In the genomic region with DNA sequence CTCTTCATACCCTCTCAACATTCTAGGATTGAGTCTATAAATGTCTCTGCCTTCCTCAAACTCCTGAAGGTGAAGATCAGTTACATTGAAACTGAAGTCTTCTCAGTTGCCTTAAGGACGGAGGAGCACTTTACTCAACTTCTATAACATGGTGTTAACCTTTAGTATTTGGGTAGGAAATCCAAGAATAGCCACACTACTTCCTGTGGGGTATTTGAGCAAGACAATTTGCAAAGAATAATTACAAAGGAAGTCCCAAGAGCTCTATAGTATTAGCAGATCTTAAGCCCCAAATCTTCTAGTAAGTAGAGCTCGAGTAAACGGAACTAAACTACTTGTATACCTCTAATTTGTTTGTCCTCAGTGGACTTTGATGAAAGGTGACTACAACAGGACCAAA, we compare ENCODE assay signal across 16 cellular contexts.
A peak's percentile ranks its signal among the peaks of the same experiment; 100 is the strongest.
DNase-seq lines count a peak whose midpoint lies in the region; ATAC-seq, FAIRE-seq and TF ChIP-seq lines count a peak whose summit lies in the region.
"Had no signal": no experiment of that assay in that cellular context is flagged by ENCODE, and none has a peak within 500 bp of the region (broad histone marks: within the 10 kb centered on the region; RNA-seq: fewer than 3 reads in every experiment).

No MANE protein-coding gene starts in this region.

- peak; percentile 62 for FAIRE-seq in GM12891 (lab: Jason Lieb, UNC)

- WGBS in adrenal gland, 4 donors, result 75 to 88% (median 80%) methylated on average over 3 of the region's 3 CpGs

- no peaks in the 10 kb centered on the region for H3K27me3 ChIP-seq in adrenal gland
- H3K27me3 ChIP-seq: left lung had no signal

- peaks cover 0 to 4% (median 0%) of the 10 kb centered on the region in 3 donors for H3K9me3 Mint-ChIP-seq in IgD-negative memory B cell
- H3K9me3 Mint-ChIP-seq: H9 had no signal

- peak overlapping the region; percentile 11 to 96 (median 45) for H3K4me3 Mint-ChIP-seq in IgD-negative memory B cell
- H3K4me3 Mint-ChIP-seq: H9 had no signal

- H3K4me1 Mint-ChIP-seq in IgD-negative memory B cell, result peaks cover 33 to 47% (median 36%) of the 10 kb centered on the region in 3 donors
- H3K4me1 Mint-ChIP-seq: H9 had no signal

- H3K9me3 ChIP-seq in adrenal gland (replicated peaks in 1 of 3), result no peaks in the 10 kb centered on the region
- H3K9me3 ChIP-seq: left lung had no signal

- no peak for TF ChIP-seq CTCF in adrenal gland (IDR thresholded peaks at IDR 0.05)

- peak; percentile 70 for ATAC-seq in GM19397 (IDR thresholded peaks at IDR 0.05; ENCODE audit: unreplicated experiment)
- ATAC-seq: left lung had no signal

- no peak for DNase-seq in GM12891 (ENCODE audit: insufficient read length, low spot score)
- peak; percentile 43 for DNase-seq in germinal center (ENCODE audit: low spot score)
- no peak for DNase-seq in activated gamma-delta T cell treated with Interleukin-2 at 50 U/mL for 16 hours
- no peak for DNase-seq in NCI-H2107 treated with DMSO at 0.1 percent for 48 hours (lab: John Stamatoyannopoulos, UW; ENCODE audit: unreplicated experiment)
- no peak for DNase-seq in adrenal gland
- no peak for DNase-seq in SW480 (ENCODE audit: low spot score)
- DNase-seq: activated CD4-positive, alpha-beta T cell treated with anti-CD3 and anti-CD28 coated beads, Interleukin-2, amount 50 U/mL, for 1 hour; aorta; DMS153; glutamatergic neuron; H9; left lung; NCI-H510A treated with DMSO at 0.1 percent for 48 hours had no signal

- H3K27me3 Mint-ChIP-seq in IgD-negative memory B cell, result no peaks in the 10 kb centered on the region

- H3K27ac ChIP-seq in adrenal gland, result no peak overlapping the region
- H3K27ac ChIP-seq: SK-N-MC had no signal

- H3K36me3 Mint-ChIP-seq in IgD-negative memory B cell, result peaks cover 23% of the 10 kb centered on the region

- TF ChIP-seq POLR2A in GM12891 (IDR thresholded peaks at IDR 0.05; ENCODE audit: low read depth, low read length) (no peak), adrenal gland (IDR thresholded peaks at IDR 0.05) (no peak)

- intact Hi-C loops in adrenal gland (cut with DNase I), result no loop called here

- H3K4me1 ChIP-seq in adrenal gland (replicated peaks in 1 of 2), result no peaks in the 10 kb centered on the region

- H3K4me3 ChIP-seq in adrenal gland, result no peak overlapping the region
- H3K4me3 ChIP-seq: left lung, SK-N-MC had no signal

- H3K36me3 ChIP-seq in adrenal gland (replicated peaks in 1 of 2), result peaks cover 0 to 27% of the 10 kb centered on the region in 2 donors

- H3K27ac Mint-ChIP-seq in IgD-negative memory B cell, result peak overlapping the region; percentile 63 to 92 (median 64)
- H3K27ac Mint-ChIP-seq: H9 had no signal

TF ChIP-seq in GM12891, 5 proteins besides CTCF, POLR2A, EP300 and RAD21:
- TF ChIP-seq PAX5 (IDR thresholded peaks at IDR 0.05; ENCODE audit: insufficient read depth, low read length, severe bottlenecking) (no peak), TAF1 (IDR thresholded peaks at IDR 0.05; ENCODE audit: low read depth, low read length) (no peak), SPI1 (IDR thresholded peaks at IDR 0.05; ENCODE audit: low read depth, low read length) (no peak), POLR2AphosphoS5 (IDR thresholded peaks at IDR 0.05; ENCODE audit: low read depth, low read length) (no peak), POU2F2 (IDR thresholded peaks at IDR 0.05; ENCODE audit: low read depth, low read length) (no peak)
TF ChIP-seq in GM12891: peak in this region for 0.
